In genomic region chr19:1360818-1361461, GRCh38 we compare ENCODE assay signal across 9 cellular contexts. TPM values are rescaled to one million over a fixed set of nuclear protein-coding genes. Genes with fewer than 3 reads are reported as not detected.
A peak's percentile ranks its signal among the peaks of the same experiment; 100 is the strongest.
DNase-seq lines count a peak whose midpoint lies in the region; ATAC-seq and TF ChIP-seq lines count a peak whose summit lies in the region.
"Had no signal": no experiment of that assay in that cellular context is flagged by ENCODE, and none has a peak within 500 bp of the region (broad histone marks: within the 10 kb centered on the region; RNA-seq: fewer than 3 reads in every experiment).

No MANE protein-coding gene starts in this region.

- H3K36me3 ChIP-seq in duodenal mucosa (ENCODE audit: control insufficient read depth in 1 of 2, insufficient read depth in 2 of 2, low read length in 2 of 2) = peaks cover 30 to 55% of the 10 kb centered on the region in 2 donors
- peaks cover 5% of the 10 kb centered on the region for H3K36me3 ChIP-seq in mucosa of descending colon (ENCODE audit: low read depth)

- DNase-seq in AG09319 (ENCODE audit: extremely low read depth, low read depth) (peak; percentile 62), NCI-H1105 (lab: John Stamatoyannopoulos, UW) (peak; percentile 84), mucosa of descending colon (peak in 2 of 3 donors; percentile 29 to 57), NCI-H2196 (lab: John Stamatoyannopoulos, UW; ENCODE audit: unreplicated experiment) (no peak), activated gamma-delta T cell (lab: John Stamatoyannopoulos, UW) (no peak), HPDE6-E6E7 (ENCODE audit: extremely low spot score) (no peak)
- DNase-seq: activated CD4-positive, alpha-beta T cell treated with anti-CD3 and anti-CD28 coated beads for 4 hours had no signal

- H3K4me1 ChIP-seq in duodenal mucosa (ENCODE audit: control insufficient read depth in 1 of 2, insufficient read depth in 2 of 2, low read length in 2 of 2) (peaks cover 11 to 23% of the 10 kb centered on the region in 2 donors), mucosa of descending colon (ENCODE audit: low read depth) (peaks cover 7% of the 10 kb centered on the region)

- peak overlapping the region; percentile 5 for H3K27ac ChIP-seq in duodenal mucosa (ENCODE audit: low read depth, low read length)

- TF ChIP-seq CTCF in AG09319 (IDR thresholded peaks at IDR 0.05; ENCODE audit: low read depth, low read length) = no peak; the same call in 1 of the 2 replicates
- no peak for TF ChIP-seq CTCF in mucosa of descending colon (IDR thresholded peaks at IDR 0.05)

- intact Hi-C loops in mucosa of descending colon (cut with DNase I, micrococcal nuclease) = no loop called here

- no peaks in the 10 kb centered on the region for H3K9me3 ChIP-seq in duodenal mucosa (ENCODE audit: control insufficient read depth in 1 of 2, low read length in 2 of 2)
- no peaks in the 10 kb centered on the region for H3K9me3 ChIP-seq in mucosa of descending colon

- H3K27me3 ChIP-seq in duodenal mucosa (ENCODE audit: control insufficient read depth in 1 of 2, insufficient read depth in 2 of 2, low read length in 2 of 2) = no peaks in the 10 kb centered on the region

- no peak overlapping the region for H3K4me3 ChIP-seq in duodenal mucosa (ENCODE audit: low read depth in 1 of 2, low read length in 2 of 2)
- no peak overlapping the region for H3K4me3 ChIP-seq in mucosa of descending colon

- peak; percentile 45 for ATAC-seq in mucosa of descending colon
- ATAC-seq in HG02973 (IDR thresholded peaks at IDR 0.05; ENCODE audit: unreplicated experiment) = no peak

- H3K9ac ChIP-seq in duodenal mucosa (ENCODE audit: low read depth in 1 of 2, low read length in 2 of 2) = no peak overlapping the region

RNA-seq across cellular contexts. Expression of gene NDUFS7, which starts 22.8 kb away (rescaled TPM):
- 100 to 1,000 TPM; 118 to 160 (median 148) TPM for total RNA-seq in mucosa of descending colon

RNA-seq across cellular contexts. Expression of gene GAMT, which starts 40.4 kb away (rescaled TPM):
- 1 to 10 TPM; 1.6 to 7.0 (median 2.1) TPM for total RNA-seq in mucosa of descending colon

RNA-seq across cellular contexts. Expression of gene DAZAP1, which starts 46.4 kb away (rescaled TPM):
- total RNA-seq in mucosa of descending colon = 100 to 1,000 TPM; 117 to 123 (median 119) TPM

Comparison
In these comparisons a context has a peak if more than half of its experiments do, and no peak if none do; other contexts are left out.
1. DNase-seq: peak in AG09319 (single experiment), NCI-H1105 (single experiment) and mucosa of descending colon (2 of 3); none in NCI-H2196 (single experiment), activated gamma-delta T cell (single experiment) and HPDE6-E6E7 (single experiment).